Comparison of ENCODE assay signal across 19 cellular contexts in the genomic region with DNA sequence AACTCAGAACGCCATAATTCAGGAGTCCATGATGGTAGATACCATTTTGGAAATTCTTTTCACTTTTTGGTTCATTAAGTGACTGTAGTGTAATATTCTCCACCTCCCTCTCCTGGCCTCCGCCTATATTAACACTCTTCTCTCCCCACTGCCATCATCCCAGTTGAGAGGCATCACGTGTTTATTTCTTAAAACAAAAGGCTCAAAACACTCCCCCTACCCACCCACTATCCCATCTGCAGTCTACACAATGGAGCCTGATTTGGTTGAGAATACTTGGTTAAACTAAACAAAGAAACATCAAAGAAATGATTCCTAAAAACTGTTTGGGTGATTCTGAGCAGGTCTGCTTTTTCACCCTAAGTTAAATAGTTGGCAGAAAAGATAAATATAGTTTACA. TPM values are rescaled to one million over a fixed set of nuclear protein-coding genes. Genes with fewer than 3 reads are reported as not detected.
DNase-seq lines count a peak whose midpoint lies in the region; ATAC-seq and TF ChIP-seq lines count a peak whose summit lies in the region.
"Had no signal": no experiment of that assay in that cellular context is flagged by ENCODE, and none has a peak within 500 bp of the region (broad histone marks: within the 10 kb centered on the region; RNA-seq: fewer than 3 reads in every experiment).

No MANE protein-coding gene starts in this region.

- H3K9me3 ChIP-seq in SK-N-SH = no peaks in the 10 kb centered on the region
- H3K9me3 ChIP-seq: SJSA1 had no signal

- H3K27me3 ChIP-seq in SK-N-SH (ENCODE audit: insufficient read depth) = peaks cover 73% of the 10 kb centered on the region

- TF ChIP-seq CTCF in SK-N-SH (IDR thresholded peaks at IDR 0.05) (no peak), epithelial cell of proximal tubule (conservative IDR thresholded peaks at IDR 0.05; ENCODE audit: low read depth, low read length) (peak; percentile 9)

- no peak overlapping the region for H3K9ac ChIP-seq in SK-N-SH
- H3K9ac ChIP-seq: BLaER1 had no signal

- H3K79me2 ChIP-seq in SK-N-SH (ENCODE audit: insufficient read depth) = no peaks in the 10 kb centered on the region

- H3K4me3 ChIP-seq in SK-N-SH (ENCODE audit: low read depth in 2 of 2, low read length in 1 of 2) (peak overlapping the region in 1 of 2 experiments; percentile 47; a peak in 2 of 4 replicates), epithelial cell of proximal tubule (ENCODE audit: low read depth, low read length) (peak overlapping the region; percentile 57)
- H3K4me3 ChIP-seq: BLaER1, SJSA1 had no signal

- no peaks in the 10 kb centered on the region for H3K9me2 ChIP-seq in SK-N-SH

- CTCF ChIA-PET in SK-N-SH (lab: Yijun Ruan, JAX) = interaction anchor here (1.0 to 1.4 kb wide), 5 partner anchors 10 to 1196 kb away, joined by 3 to 5 read pairs (median 4); no protein-coding TSS in a partner anchor

- no peaks in the 10 kb centered on the region for H3F3A ChIP-seq in SK-N-SH (replicated peaks; ENCODE audit: insufficient read depth)

- no peak for TF ChIP-seq EP300 in SK-N-SH (IDR thresholded peaks at IDR 0.05; ENCODE audit: borderline replicate concordance in 1 of 2, low read depth in 1 of 2, low read length in 1 of 2)

- POLR2A ChIA-PET in SK-N-SH (lab: Yijun Ruan, JAX) = interaction anchor here (0.8 to 6.6 kb wide), 2 partner anchors 7 to 854 kb away, joined by 3 to 57 read pairs; no protein-coding TSS in a partner anchor

- peaks cover 0 to 25% of the 10 kb centered on the region in 2 experiments for H3K36me3 ChIP-seq in SK-N-SH (replicated peaks in 1 of 2; ENCODE audit: control insufficient read depth in 1 of 2, insufficient read depth in 2 of 2, low read length in 1 of 2)
- H3K36me3 ChIP-seq: BLaER1, SJSA1 had no signal

- 10% methylated on average over 3 of the region's 3 CpGs for WGBS in SK-N-SH (ENCODE audit: low lambda C conversion rate)

- ATAC-seq in SK-N-SH treated with all-trans-retinoic acid at 6 μM for 48 hours = no peak
- no peak for ATAC-seq in GM21529 (IDR thresholded peaks at IDR 0.05; ENCODE audit: unreplicated experiment)

- no peak overlapping the region for H3K4me2 ChIP-seq in SK-N-SH
- H3K4me2 ChIP-seq: BLaER1 had no signal

- H4K20me1 ChIP-seq in SK-N-SH (ENCODE audit: insufficient read depth) = no peaks in the 10 kb centered on the region
- H4K20me1 ChIP-seq: BLaER1 had no signal

- no peak overlapping the region for H2AFZ ChIP-seq in SK-N-SH (ENCODE audit: low read depth)

- no peak for TF ChIP-seq RAD21 in SK-N-SH (IDR thresholded peaks at IDR 0.05; ENCODE audit: low read length)

- H3K27ac ChIP-seq in SK-N-SH (ENCODE audit: low read depth in 2 of 2, low read length in 1 of 2) = peak overlapping the region in 1 of 2 experiments; percentile 99; a peak in 2 of 4 replicates
- H3K27ac ChIP-seq: 22Rv1, BLaER1, SJSA1 had no signal

- H3K4me1 ChIP-seq in SK-N-SH (ENCODE audit: control insufficient read depth in 1 of 2, insufficient read depth in 2 of 2, low read depth in 1 of 2, low read length in 1 of 2) = peaks cover 0 to 19% of the 10 kb centered on the region in 2 experiments; a peak in 2 of 4 replicates
- H3K4me1 ChIP-seq: BLaER1 had no signal

- DNase-seq in SK-N-SH (no peak), epithelial cell of proximal tubule (ENCODE audit: low read depth) (no peak), iris pigment epithelial cell (ENCODE audit: low read depth) (peak; percentile 16), DMS114 treated with DMSO at 0.1 percent for 48 hours (lab: John Stamatoyannopoulos, UW; ENCODE audit: unreplicated experiment) (no peak), activated gamma-delta T cell (lab: John Stamatoyannopoulos, UW) (no peak), SIG-M5 treated with dmso at 0.1 percent for 504 hours (lab: John Stamatoyannopoulos, UW; ENCODE audit: unreplicated experiment) (no peak)
- DNase-seq: GOT3, IMR-90, NCI-H2029 treated with DMSO at 0.1 percent for 48 hours, NCI-H526, OCI-M1, RPMI8226 had no signal

TF ChIP-seq in SK-N-SH, 30 proteins besides CTCF, POLR2A, EP300 and RAD21:
- TF ChIP-seq MXI1 (IDR thresholded peaks at IDR 0.05; ENCODE audit: low read depth, low read length) = peak; percentile 51; the same call in 1 of the 2 replicates
- no peak for TF ChIP-seq NRF1 (IDR thresholded peaks at IDR 0.05; ENCODE audit: low read depth, low read length)
- TF ChIP-seq RFX5 (IDR thresholded peaks at IDR 0.05; ENCODE audit: low read length) = no peak

TF ChIP-seq in SK-N-SH treated with all-trans-retinoic acid at 6 μM for 48 hours, 23 proteins besides CTCF, POLR2A, EP300 and RAD21:
- TF ChIP-seq SNAI2 (CRISPR knock-in tag; IDR thresholded peaks at IDR 0.05) (no peak), BACH2 (CRISPR knock-in tag; IDR thresholded peaks at IDR 0.05; ENCODE audit: borderline replicate concordance) (no peak), ZFP3 (CRISPR knock-in tag; IDR thresholded peaks at IDR 0.05) (no peak), ZNF8 (CRISPR knock-in tag; IDR thresholded peaks at IDR 0.05) (no peak), ESRRG (CRISPR knock-in tag; IDR thresholded peaks at IDR 0.05) (no peak)
- TF ChIP-seq, protein P1, sequence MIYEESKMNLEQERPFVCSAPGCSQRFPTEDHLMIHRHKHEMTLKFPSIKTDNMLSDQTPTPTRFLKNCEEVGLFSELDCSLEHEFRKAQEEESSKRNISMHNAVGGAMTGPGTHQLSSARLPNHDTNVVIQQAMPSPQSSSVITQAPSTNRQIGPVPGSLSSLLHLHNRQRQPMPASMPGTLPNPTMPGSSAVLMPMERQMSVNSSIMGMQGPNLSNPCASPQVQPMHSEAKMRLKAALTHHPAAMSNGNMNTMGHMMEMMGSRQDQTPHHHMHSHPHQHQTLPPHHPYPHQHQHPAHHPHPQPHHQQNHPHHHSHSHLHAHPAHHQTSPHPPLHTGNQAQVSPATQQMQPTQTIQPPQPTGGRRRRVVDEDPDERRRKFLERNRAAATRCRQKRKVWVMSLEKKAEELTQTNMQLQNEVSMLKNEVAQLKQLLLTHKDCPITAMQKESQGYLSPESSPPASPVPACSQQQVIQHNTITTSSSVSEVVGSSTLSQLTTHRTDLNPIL (CRISPR knock-in tag; IDR thresholded peaks at IDR 0.05; ENCODE audit: low read depth) = no peak

RNA-seq across cellular contexts. Expression of a gene that starts 5.8 kb away (rescaled TPM):
- polyA plus RNA-seq in SK-N-SH (2012; rRNA removed) = 1.1 and 2.9 TPM in 2 replicates
- 2.4 and 4.5 TPM in 2 replicates for polyA plus RNA-seq in SK-N-SH (2012; cell fraction: cytosol; rRNA removed)
- 3.5 and 6.8 TPM in 2 replicates for polyA plus RNA-seq in SK-N-SH (2012; cell fraction: nucleus; rRNA removed)
- total RNA-seq in epithelial cell of proximal tubule = 4.6 and 8.3 TPM in 2 replicates
- total RNA-seq: Daoy, IMR-90, LHCN-M2, SJSA1 had no signal
- polyA plus RNA-seq: IMR-90 had no signal
